Comparison of ENCODE assay signal across 14 cellular contexts in genomic region chr9:7640205-7640604, GRCh38.
A peak's percentile ranks its signal among the peaks of the same experiment; 100 is the strongest.
DNase-seq lines count a peak whose midpoint lies in the region; ATAC-seq and TF ChIP-seq lines count a peak whose summit lies in the region.
"Had no signal": no experiment of that assay in that cellular context is flagged by ENCODE, and none has a peak within 500 bp of the region (broad histone marks: within the 10 kb centered on the region; RNA-seq: fewer than 3 reads in every experiment).

No MANE protein-coding gene starts in this region.

- H3K4me2 ChIP-seq in hepatocyte, result no peak overlapping the region
- no peak overlapping the region for H3K4me2 ChIP-seq in Karpas-422 (ENCODE audit: low read depth, low read length, poor library complexity, severe bottlenecking)

- no peak overlapping the region for H3K9ac ChIP-seq in Karpas-422 (ENCODE audit: low read length)
- H3K9ac ChIP-seq: GM23248 had no signal

- H3K9me3 Mint-ChIP-seq in CD4-positive, alpha-beta T cell, result no peaks in the 10 kb centered on the region

- no peaks in the 10 kb centered on the region for H3K4me1 ChIP-seq in hepatocyte (ENCODE audit: insufficient read depth)
- H3K4me1 ChIP-seq in Karpas-422 (ENCODE audit: low read length), result no peaks in the 10 kb centered on the region

- H3K4me3 Mint-ChIP-seq in CD4-positive, alpha-beta T cell, result no peak overlapping the region

- H3K9me3 ChIP-seq in hepatocyte (ENCODE audit: low read depth) (no peaks in the 10 kb centered on the region), Karpas-422 (ENCODE audit: low read length) (peaks cover 6% of the 10 kb centered on the region; the same call in 1 of the 2 replicates)
- H3K9me3 ChIP-seq in CD4-positive, alpha-beta T cell (ENCODE audit: control insufficient read depth, low read length), result peaks cover 5% of the 10 kb centered on the region

- no peaks in the 10 kb centered on the region for H3K36me3 Mint-ChIP-seq in CD4-positive, alpha-beta T cell (ENCODE audit: low read depth)

- no peaks in the 10 kb centered on the region for H3K36me3 ChIP-seq in hepatocyte (replicated peaks; ENCODE audit: insufficient read depth, low read depth)
- no peaks in the 10 kb centered on the region for H3K36me3 ChIP-seq in Karpas-422 (ENCODE audit: insufficient read depth, low read length)

- H3K9me2 ChIP-seq in hepatocyte (replicated peaks; ENCODE audit: insufficient read depth) (no peaks in the 10 kb centered on the region), Karpas-422 (replicated peaks; ENCODE audit: insufficient read depth, low read length) (no peaks in the 10 kb centered on the region)

- no peak overlapping the region for H3K27ac Mint-ChIP-seq in CD4-positive, alpha-beta T cell

- peaks cover 13% of the 10 kb centered on the region for H3K4me1 Mint-ChIP-seq in CD4-positive, alpha-beta T cell (ENCODE audit: low read depth)

- ATAC-seq in left ventricle myocardium superior, result peak; percentile 78
- no peak for ATAC-seq in CD4-positive, alpha-beta T cell (ENCODE audit: poor library complexity)
- ATAC-seq: GM12878, HCT116 had no signal

- H3K79me2 ChIP-seq in hepatocyte (no peaks in the 10 kb centered on the region), Karpas-422 (ENCODE audit: low read length) (no peaks in the 10 kb centered on the region)

- intact Hi-C loops in left ventricle myocardium superior (cut with micrococcal nuclease) (no loop called here), cardiac septum (cut with DNase I) (no loop called here)
- intact Hi-C loops in CD4-positive, alpha-beta T cell (cut with DNase I, micrococcal nuclease), result no loop called here

- no peak overlapping the region for H2AFZ ChIP-seq in hepatocyte
- no peak overlapping the region for H2AFZ ChIP-seq in Karpas-422 (ENCODE audit: low read length)
- H2AFZ ChIP-seq: GM23248 had no signal

- H3K27me3 ChIP-seq in hepatocyte (no peaks in the 10 kb centered on the region), Karpas-422 (ENCODE audit: low read length) (0 out of 2 replicates have a peak, but pooled peaks cover 2% of the 10 kb centered on the region)
- H3K27me3 ChIP-seq in CD4-positive, alpha-beta T cell (ENCODE audit: control insufficient read depth, insufficient read depth, low read length), result no peaks in the 10 kb centered on the region

- DNase-seq in DMS79 treated with DMSO at 0.1 percent for 48 hours (lab: John Stamatoyannopoulos, UW) (peak; percentile 53), DMS79 (lab: John Stamatoyannopoulos, UW) (no peak), left ventricle myocardium superior (no peak), cardiac septum (ENCODE audit: low spot score) (no peak), hepatocyte (ENCODE audit: low spot score) (peak; percentile 28), NCI-H2171 treated with DMSO at 0.1 percent for 48 hours (lab: John Stamatoyannopoulos, UW) (no peak), Karpas-422 (no peak)
- DNase-seq in CD4-positive, alpha-beta T cell, result no peak
- DNase-seq: DMS53, GM23248 had no signal

- H4K20me1 ChIP-seq in hepatocyte (ENCODE audit: insufficient read depth, poor library complexity, severe bottlenecking) (no peaks in the 10 kb centered on the region), Karpas-422 (ENCODE audit: insufficient read depth, low read depth, low read length) (no peaks in the 10 kb centered on the region)

- no peak overlapping the region for H3K27ac ChIP-seq in hepatocyte
- H3K27ac ChIP-seq in CD4-positive, alpha-beta T cell (ENCODE audit: low read depth, low read length), result no peak overlapping the region
- H3K27ac ChIP-seq in Karpas-422 (ENCODE audit: low read length), result no peak overlapping the region
- H3K27ac ChIP-seq: 22Rv1, GM23248, HL-60 had no signal

- POLR2A ChIA-PET in CD4-positive, alpha-beta T cell (lab: Charles Lee), result no interaction called here

- no peak overlapping the region for H3K4me3 ChIP-seq in hepatocyte
- no peak overlapping the region for H3K4me3 ChIP-seq in Karpas-422 (ENCODE audit: low read length)
- H3K4me3 ChIP-seq: GM12878, GM23248 had no signal

- CTCF ChIA-PET in CD4-positive, alpha-beta T cell (lab: Charles Lee), result no interaction called here

- no peaks in the 10 kb centered on the region for H3K27me3 Mint-ChIP-seq in CD4-positive, alpha-beta T cell

- TF ChIP-seq CTCF in hepatocyte (IDR thresholded peaks at IDR 0.05; ENCODE audit: poor library complexity), result no peak
- no peak for TF ChIP-seq CTCF in CD4-positive, alpha-beta T cell (IDR thresholded peaks at IDR 0.05)

Comparison
In these comparisons a context has a peak if more than half of its experiments do, and no peak if none do; other contexts are left out.
1. DNase-seq: peak in DMS79 treated with DMSO at 0.1 percent for 48 hours (single experiment) and hepatocyte (single experiment); none in DMS79 (single experiment), left ventricle myocardium superior (single experiment), cardiac septum (single experiment), NCI-H2171 treated with DMSO at 0.1 percent for 48 hours (single experiment), CD4-positive, alpha-beta T cell (0 of 10) and Karpas-422 (single experiment).